In genomic region chr10:62708569-62708968, GRCh38 we compare ENCODE assay signal across 21 cellular contexts.
DNase-seq lines count a peak whose midpoint lies in the region; ATAC-seq and TF ChIP-seq lines count a peak whose summit lies in the region.
"Had no signal": no experiment of that assay in that cellular context is flagged by ENCODE, and none has a peak within 500 bp of the region (broad histone marks: within the 10 kb centered on the region; RNA-seq: fewer than 3 reads in every experiment).

No MANE protein-coding gene starts in this region.

- H3K79me2 ChIP-seq in DOHH2 (ENCODE audit: control insufficient read depth, low read length) = no peaks in the 10 kb centered on the region

- H3K27me3 Mint-ChIP-seq in natural killer cell (ENCODE audit: low read depth in 2 of 2) = peaks cover 0 to 6% of the 10 kb centered on the region in 2 donors

- no peak overlapping the region for H3K27ac ChIP-seq in DOHH2 (ENCODE audit: low read depth, low read length)
- H3K27ac ChIP-seq: Peyer's patch, right lobe of liver, vagina had no signal

- no peaks in the 10 kb centered on the region for H3K36me3 ChIP-seq in DOHH2 (ENCODE audit: control insufficient read depth, low read length)
- H3K36me3 ChIP-seq: Peyer's patch, right lobe of liver, vagina had no signal

- POLR2A ChIA-PET in HEK293T (lab: Yijun Ruan, JAX) = no interaction called here

- H3K9me3 Mint-ChIP-seq in natural killer cell = no peaks in the 10 kb centered on the region

- no peak overlapping the region for H3K27ac Mint-ChIP-seq in natural killer cell
- H3K27ac Mint-ChIP-seq: activated CD4-positive, alpha-beta T cell treated with anti-CD3 and anti-CD28 coated beads for 36 hours; activated naive CD8-positive, alpha-beta T cell treated with anti-CD3 and anti-CD28 coated beads, Interleukin-2, amount 10 ng/mL, durations not matched to agents 7 days and 5 days; endodermal cell; stimulated activated effector memory CD8-positive, alpha-beta T cell treated with anti-CD3 and anti-CD28 coated beads, Interleukin-12 subunit alpha, Interleukin-12 subunit beta, amount 100 ng/mL, for 72 hours; T-helper 1 cell treated with Interleukin-12 subunit alpha and Interleukin-12 subunit beta and Interleukin-4 antibody, amounts not matched to agents 30 μg/mL and 1 μg/mL, for 36 hours had no signal

- H3K4me1 Mint-ChIP-seq in natural killer cell = peaks cover 5 to 6% of the 10 kb centered on the region in 2 donors
- H3K4me1 Mint-ChIP-seq: endodermal cell had no signal

- peak overlapping the region; percentile 15 for H3K4me3 ChIP-seq in DOHH2 (ENCODE audit: low read length)
- H3K4me3 ChIP-seq: lung, Peyer's patch, right lobe of liver, vagina had no signal

- no peaks in the 10 kb centered on the region for H3F3A ChIP-seq in DOHH2 (ENCODE audit: control insufficient read depth, insufficient read depth)

- peak overlapping the region; percentile 49 for H3K4me2 ChIP-seq in DOHH2 (ENCODE audit: low read length)

- TF ChIP-seq CTCF in DOHH2 (IDR thresholded peaks at IDR 0.05; ENCODE audit: low read depth, low read length, poor library complexity, severe bottlenecking) (no peak), natural killer cell (IDR thresholded peaks at IDR 0.05) (no peak)

- DNase-seq in NOMO-1 treated with DMSO at 0.1 percent for 48 hours (lab: John Stamatoyannopoulos, UW; ENCODE audit: unreplicated experiment) = peak; percentile 48
- peak; percentile 28 for DNase-seq in myocyte (ENCODE audit: low read depth)
- no peak for DNase-seq in stimulated activated CD4-positive, alpha-beta T cell treated with anti-CD3 and anti-CD28 coated beads, Interleukin-4, amount 100 ng/mL, for 4 hours
- DNase-seq in natural killer cell = no peak
- no peak for DNase-seq in NCI-H524 (lab: John Stamatoyannopoulos, UW)
- DNase-seq in HEK293T (ENCODE audit: extremely low spot score) = no peak
- DNase-seq: activated CD4-positive, alpha-beta T cell treated with anti-CD3 and anti-CD28 coated beads for 36 hours; activated naive CD8-positive, alpha-beta T cell treated with anti-CD3 and anti-CD28 coated beads, Interleukin-2, amount 10 ng/mL, durations not matched to agents 7 days and 5 days; endodermal cell; foreskin fibroblast; NCI-H1105 treated with DMSO at 0.1 percent for 48 hours; NCI-H226; Peyer's patch; right lobe of liver; stimulated activated CD4-positive, alpha-beta T cell treated with anti-CD3 and anti-CD28 coated beads, Interleukin-4, amount 100 ng/mL, for 24 hours had no signal

- intact Hi-C loops in natural killer cell (cut with micrococcal nuclease) = no loop called here

- H3K9me2 ChIP-seq in DOHH2 (replicated peaks; ENCODE audit: control insufficient read depth, low read length) = no peaks in the 10 kb centered on the region

- peak; percentile 58 for ATAC-seq in GM21723 (IDR thresholded peaks at IDR 0.05; ENCODE audit: unreplicated experiment)
- ATAC-seq in natural killer cell = no peak
- ATAC-seq: activated CD4-positive, alpha-beta T cell treated with anti-CD3 and anti-CD28 coated beads for 36 hours; stimulated activated effector memory CD8-positive, alpha-beta T cell treated with anti-CD3 and anti-CD28 coated beads, Interleukin-12 subunit alpha, Interleukin-12 subunit beta, amount 100 ng/mL, for 72 hours had no signal

- H3K9me3 ChIP-seq in DOHH2 (ENCODE audit: control insufficient read depth, insufficient read depth, low read length) = 0 out of 2 replicates have a peak, but pooled peaks cover 3% of the 10 kb centered on the region
- H3K9me3 ChIP-seq: Peyer's patch, right lobe of liver, vagina had no signal

- H3K4me3 Mint-ChIP-seq in natural killer cell = no peak overlapping the region
- H3K4me3 Mint-ChIP-seq: activated CD4-positive, alpha-beta T cell treated with anti-CD3 and anti-CD28 coated beads for 36 hours; activated naive CD8-positive, alpha-beta T cell treated with anti-CD3 and anti-CD28 coated beads, Interleukin-2, amount 10 ng/mL, durations not matched to agents 7 days and 5 days; endodermal cell; stimulated activated effector memory CD8-positive, alpha-beta T cell treated with anti-CD3 and anti-CD28 coated beads, Interleukin-12 subunit alpha, Interleukin-12 subunit beta, amount 100 ng/mL, for 72 hours; T-helper 1 cell treated with Interleukin-12 subunit alpha and Interleukin-12 subunit beta and Interleukin-4 antibody, amounts not matched to agents 30 μg/mL and 1 μg/mL, for 36 hours had no signal

- H3K27me3 ChIP-seq in DOHH2 (ENCODE audit: control insufficient read depth, low read length) = no peaks in the 10 kb centered on the region
- H3K27me3 ChIP-seq: Peyer's patch, right lobe of liver, vagina had no signal

- no peaks in the 10 kb centered on the region for H4K20me1 ChIP-seq in DOHH2 (ENCODE audit: control insufficient read depth, insufficient read depth, low read depth, low read length)

- H3K4me1 ChIP-seq in DOHH2 (ENCODE audit: control insufficient read depth, low read length) = peaks cover 35% of the 10 kb centered on the region
- H3K4me1 ChIP-seq: Peyer's patch, right lobe of liver, vagina had no signal

- CTCF ChIA-PET in HEK293T (lab: Yijun Ruan, JAX) = no interaction called here

- no peaks in the 10 kb centered on the region for H3K36me3 Mint-ChIP-seq in natural killer cell
- H3K36me3 Mint-ChIP-seq: stimulated activated effector memory CD8-positive, alpha-beta T cell treated with anti-CD3 and anti-CD28 coated beads, Interleukin-12 subunit alpha, Interleukin-12 subunit beta, amount 100 ng/mL, for 72 hours had no signal

TF ChIP-seq in HEK293T, 16 proteins besides CTCF, POLR2A, EP300 and RAD21:
- TF ChIP-seq, protein P1, sequence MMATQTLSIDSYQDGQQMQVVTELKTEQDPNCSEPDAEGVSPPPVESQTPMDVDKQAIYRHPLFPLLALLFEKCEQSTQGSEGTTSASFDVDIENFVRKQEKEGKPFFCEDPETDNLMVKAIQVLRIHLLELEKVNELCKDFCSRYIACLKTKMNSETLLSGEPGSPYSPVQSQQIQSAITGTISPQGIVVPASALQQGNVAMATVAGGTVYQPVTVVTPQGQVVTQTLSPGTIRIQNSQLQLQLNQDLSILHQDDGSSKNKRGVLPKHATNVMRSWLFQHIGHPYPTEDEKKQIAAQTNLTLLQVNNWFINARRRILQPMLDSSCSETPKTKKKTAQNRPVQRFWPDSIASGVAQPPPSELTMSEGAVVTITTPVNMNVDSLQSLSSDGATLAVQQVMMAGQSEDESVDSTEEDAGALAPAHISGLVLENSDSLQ (IDR thresholded peaks at IDR 0.05) = no peak
- TF ChIP-seq TARDBP (IDR thresholded peaks at IDR 0.05) (no peak), ARNT (IDR thresholded peaks at IDR 0.05) (no peak), SUZ12 (IDR thresholded peaks at IDR 0.05) (no peak), ZNF384 (IDR thresholded peaks at IDR 0.05) (no peak), FOXA1 (IDR thresholded peaks at IDR 0.05) (no peak), CTBP1 (IDR thresholded peaks at IDR 0.05; ENCODE audit: borderline replicate concordance) (no peak), ELF4 (IDR thresholded peaks at IDR 0.05) (no peak), FOXK2 (IDR thresholded peaks at IDR 0.05) (no peak), SP1 (IDR thresholded peaks at IDR 0.05) (no peak), BHLHE40 (IDR thresholded peaks at IDR 0.05; ENCODE audit: borderline replicate concordance) (no peak), L3MBTL2 (conservative IDR thresholded peaks at IDR 0.05) (no peak), HDGF (IDR thresholded peaks at IDR 0.05; ENCODE audit: borderline replicate concordance) (no peak)

Comparison
In these comparisons a context has a peak if more than half of its experiments do, and no peak if none do; other contexts are left out.
1. DNase-seq: peak in NOMO-1 treated with DMSO at 0.1 percent for 48 hours (single experiment) and myocyte (single experiment); none in stimulated activated CD4-positive, alpha-beta T cell treated with anti-CD3 and anti-CD28 coated beads, Interleukin-4, amount 100 ng/mL, for 4 hours (0 of 2), natural killer cell (single experiment), NCI-H524 (0 of 2) and HEK293T (single experiment).